1 cellular context compared by ENCODE assay signal in the genomic region with DNA sequence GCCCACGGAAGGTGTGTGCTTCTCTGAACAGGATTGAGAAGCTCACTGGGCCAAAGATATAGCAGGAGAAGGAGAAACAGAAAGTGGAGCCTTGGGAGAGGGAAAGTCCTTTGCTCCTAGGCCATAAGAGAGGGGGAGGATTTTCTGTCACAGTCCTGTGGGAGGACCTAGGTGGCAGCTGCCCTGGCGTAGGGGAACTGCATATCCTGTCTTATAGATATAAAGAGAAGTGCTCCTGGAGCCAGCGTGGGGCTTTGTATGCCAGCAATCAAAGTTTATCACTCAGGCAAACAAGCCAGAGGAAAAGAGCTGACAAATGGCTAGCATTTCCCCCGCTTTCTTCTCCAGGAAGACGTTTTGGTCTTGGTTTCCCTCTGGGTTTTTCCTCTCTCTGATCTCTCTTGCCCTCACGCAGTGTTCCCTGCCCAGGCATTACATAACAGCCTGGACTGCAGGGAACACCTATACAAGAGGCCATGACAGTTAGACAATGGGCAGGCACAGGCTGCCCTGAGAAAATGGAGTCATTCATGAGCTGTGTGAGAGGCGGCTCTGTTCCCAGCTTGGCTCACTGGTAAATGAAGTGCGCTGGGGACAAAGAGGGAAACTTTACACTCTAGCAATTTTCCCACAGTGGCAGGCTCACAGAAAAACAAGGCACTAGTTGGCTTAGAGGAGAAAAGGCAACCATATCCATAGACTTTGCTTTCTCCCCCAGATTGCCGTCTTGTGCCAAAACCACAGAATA.
TF ChIP-seq lines count a peak whose summit lies in the region.

No MANE protein-coding gene starts in this region.

TF ChIP-seq in H1, 55 proteins besides CTCF, POLR2A, EP300 and RAD21:
- TF ChIP-seq TCF12 (IDR thresholded peaks at IDR 0.05; ENCODE audit: low read depth, low read length) (no peak), FOSL1 (IDR thresholded peaks at IDR 0.05; ENCODE audit: insufficient read depth, low read depth, low read length) (no peak), KDM1A (IDR thresholded peaks at IDR 0.05; ENCODE audit: borderline replicate concordance, low read length) (no peak), SIN3A (conservative IDR thresholded peaks at IDR 0.05 in 1 of 2, IDR thresholded peaks at IDR 0.05 in 1 of 2; ENCODE audit: low read depth in 1 of 2, low read length in 2 of 2) (no peak), SUZ12 (IDR thresholded peaks at IDR 0.05; ENCODE audit: low read length) (no peak)
